ENCODE assay signal across 9 cellular contexts in genomic region chr10:119477444-119477843, GRCh38.
A peak's percentile ranks its signal among the peaks of the same experiment; 100 is the strongest.
DNase-seq lines count a peak whose midpoint lies in the region; ATAC-seq and TF ChIP-seq lines count a peak whose summit lies in the region.
"Had no signal": no experiment of that assay in that cellular context is flagged by ENCODE, and none has a peak within 500 bp of the region (broad histone marks: within the 10 kb centered on the region; RNA-seq: fewer than 3 reads in every experiment).

No MANE protein-coding gene starts in this region.

- H3K27me3 ChIP-seq in right lobe of liver (no peaks in the 10 kb centered on the region), right atrium auricular region (no peaks in the 10 kb centered on the region)

- no peak overlapping the region for H3K4me3 Mint-ChIP-seq in chondrocyte (ENCODE audit: unreplicated experiment)

- peaks cover 51% of the 10 kb centered on the region for H3K27me3 Mint-ChIP-seq in chondrocyte (ENCODE audit: low read depth)

- peaks cover 6% of the 10 kb centered on the region for H3K4me1 Mint-ChIP-seq in chondrocyte (ENCODE audit: low read depth)

- WGBS in right lobe of liver (ENCODE audit: insufficient coverage, low coverage, low lambda C conversion rate, missing lambda C conversion rate): 46% methylated on average over 3 of the region's 3 CpGs

- H3K27ac ChIP-seq in right lobe of liver: no peak overlapping the region
- H3K27ac ChIP-seq in right atrium auricular region: no peak overlapping the region
- H3K27ac ChIP-seq: HL-60 had no signal

- DNase-seq in chondrocyte (ENCODE audit: low spot score): peak; percentile 13
- no peak for DNase-seq in hepatic stellate cell (ENCODE audit: low spot score)
- no peak for DNase-seq in right lobe of liver
- no peak for DNase-seq in right atrium auricular region (ENCODE audit: low spot score)
- no peak for DNase-seq in NCI-H446 treated with DMSO at 0.1 percent for 48 hours (lab: John Stamatoyannopoulos, UW)

- H3K36me3 ChIP-seq in right lobe of liver: no peaks in the 10 kb centered on the region
- H3K36me3 ChIP-seq in right atrium auricular region: no peaks in the 10 kb centered on the region

- intact Hi-C loops in right lobe of liver (cut with DNase I): no loop called here

- H3K9me3 ChIP-seq in right lobe of liver (no peaks in the 10 kb centered on the region), right atrium auricular region (no peaks in the 10 kb centered on the region)

- peaks cover 2% of the 10 kb centered on the region for H3K9me3 Mint-ChIP-seq in chondrocyte (ENCODE audit: low read depth)

- ATAC-seq in GM18867 (IDR thresholded peaks at IDR 0.05; ENCODE audit: unreplicated experiment) (peak; percentile 61), GM21423 (IDR thresholded peaks at IDR 0.05; ENCODE audit: unreplicated experiment) (peak; percentile 35), HG03103 (IDR thresholded peaks at IDR 0.05; ENCODE audit: low read depth, unreplicated experiment) (peak; percentile 37), right lobe of liver (no peak)

- no peak for TF ChIP-seq CTCF in chondrocyte (IDR thresholded peaks at IDR 0.05)
- TF ChIP-seq CTCF in right lobe of liver (IDR thresholded peaks at IDR 0.05): no peak
- no peak for TF ChIP-seq CTCF in right atrium auricular region (IDR thresholded peaks at IDR 0.05)

- H3K4me3 ChIP-seq in right lobe of liver (no peak overlapping the region), right atrium auricular region (no peak overlapping the region)

- H3K4me1 ChIP-seq in right lobe of liver (no peaks in the 10 kb centered on the region), right atrium auricular region (peaks cover 0 to 5% of the 10 kb centered on the region in 2 donors)

- H3K36me3 Mint-ChIP-seq in chondrocyte (ENCODE audit: low read depth): peaks cover 3% of the 10 kb centered on the region

- no peak overlapping the region for H3K27ac Mint-ChIP-seq in chondrocyte (ENCODE audit: unreplicated experiment)

- no peak for TF ChIP-seq POLR2A in right lobe of liver (IDR thresholded peaks at IDR 0.05)

Comparison
In these comparisons a context has a peak if more than half of its experiments do, and no peak if none do; other contexts are left out.
1. ATAC-seq: peak in GM18867 (single experiment), GM21423 (single experiment) and HG03103 (single experiment); none in right lobe of liver (0 of 4).